Comparison of ENCODE assay signal across 9 cellular contexts in genomic region chr16:84649511-84649861, GRCh38. TPM values are rescaled to one million over a fixed set of nuclear protein-coding genes. Genes with fewer than 3 reads are reported as not detected.
DNase-seq lines count a peak whose midpoint lies in the region; ATAC-seq, FAIRE-seq and TF ChIP-seq lines count a peak whose summit lies in the region.
"Had no signal": no experiment of that assay in that cellular context is flagged by ENCODE, and none has a peak within 500 bp of the region (broad histone marks: within the 10 kb centered on the region; RNA-seq: fewer than 3 reads in every experiment).

No MANE protein-coding gene starts in this region.

- H3K9me1 ChIP-seq in keratinocyte (ENCODE audit: control insufficient read depth, extremely low read depth, insufficient read depth, low read length): peaks cover 4% of the 10 kb centered on the region

- H4K20me1 ChIP-seq in keratinocyte (ENCODE audit: control insufficient read depth, extremely low read depth, insufficient read depth, low read length): no peaks in the 10 kb centered on the region

- H3K4me1 ChIP-seq in adipocyte (ENCODE audit: control insufficient read depth, insufficient read depth, low read length) (peaks cover 35% of the 10 kb centered on the region), keratinocyte (ENCODE audit: control insufficient read depth, extremely low read depth, insufficient read depth, low read length) (peaks cover 24% of the 10 kb centered on the region)

- no peak for ATAC-seq in stimulated activated memory B cell treated with anti-CD40 and anti-IgM and Interleukin-4, amounts not matched to agents 10 μg/mL and 1 μg/mL and 100 μg/mL, for 72 hours

- H3K4me3 Mint-ChIP-seq in HFFc6: peak overlapping the region; percentile 84
- peak overlapping the region; percentile 81 for H3K4me3 Mint-ChIP-seq in stimulated activated memory B cell treated with anti-CD40 and anti-IgM and Interleukin-4, amounts not matched to agents 10 μg/mL and 1 μg/mL and 100 μg/mL, for 72 hours

- TF ChIP-seq CTCF in HFFc6 (IDR thresholded peaks at IDR 0.05) (no peak), keratinocyte (optimal IDR thresholded peaks at IDR 0.05 in 1 of 3, IDR thresholded peaks at IDR 0.05 in 1 of 3, conservative IDR thresholded peaks at IDR 0.05 in 1 of 3; ENCODE audit: extremely low read depth in 1 of 3, insufficient read depth in 2 of 3, low read length in 3 of 3) (no peak)

- H3K9me3 Mint-ChIP-seq in HFFc6: no peaks in the 10 kb centered on the region
- no peaks in the 10 kb centered on the region for H3K9me3 Mint-ChIP-seq in stimulated activated memory B cell treated with anti-CD40 and anti-IgM and Interleukin-4, amounts not matched to agents 10 μg/mL and 1 μg/mL and 100 μg/mL, for 72 hours

- dilution Hi-C loops in keratinocyte (cut with MboI; ENCODE audit: extremely low pct_ligation_motif_present, low sequenced_read_pairs): no loop called here

- peak overlapping the region; percentile 67 for H3K27ac ChIP-seq in keratinocyte (ENCODE audit: control insufficient read depth, insufficient read depth, low read length)

- FAIRE-seq in keratinocyte (lab: Jason Lieb, UNC): no peak
- FAIRE-seq: RCC 7860 had no signal

- H2AFZ ChIP-seq in keratinocyte (ENCODE audit: control insufficient read depth, low read length): no peak overlapping the region

- H3K4me3 ChIP-seq in adipocyte (ENCODE audit: low read length): peak overlapping the region; percentile 88
- peak overlapping the region; percentile 82 to 85 (median 84) for H3K4me3 ChIP-seq in keratinocyte (ENCODE audit: control insufficient read depth in 2 of 3, extremely low read depth in 1 of 3, insufficient read depth in 2 of 3, low read depth in 1 of 3, low read length in 3 of 3)

- H3K27me3 ChIP-seq in adipocyte (replicated peaks; ENCODE audit: control insufficient read depth, insufficient read depth, low read length) (no peaks in the 10 kb centered on the region), keratinocyte (ENCODE audit: control insufficient read depth, extremely low read depth, insufficient read depth, low read length) (no peaks in the 10 kb centered on the region)

- H3K9me3 ChIP-seq in adipocyte (ENCODE audit: control insufficient read depth, low read length) (no peaks in the 10 kb centered on the region), keratinocyte (ENCODE audit: control insufficient read depth, low read depth, low read length) (no peaks in the 10 kb centered on the region)

- H3K4me1 Mint-ChIP-seq in HFFc6 (ENCODE audit: low read depth): peaks cover 40% of the 10 kb centered on the region
- H3K4me1 Mint-ChIP-seq in stimulated activated memory B cell treated with anti-CD40 and anti-IgM and Interleukin-4, amounts not matched to agents 10 μg/mL and 1 μg/mL and 100 μg/mL, for 72 hours: peaks cover 38% of the 10 kb centered on the region

- DNase-seq in HFFc6: no peak
- no peak for DNase-seq in adipocyte (ENCODE audit: low read depth)
- no peak for DNase-seq in keratinocyte (ENCODE audit: low read depth, low spot score)
- DNase-seq in hypothalamus (lab: John Stamatoyannopoulos, UW): no peak
- no peak for DNase-seq in NCI-H524 (lab: John Stamatoyannopoulos, UW)
- DNase-seq in activated CD8-positive, alpha-beta memory T cell treated with anti-CD3 and anti-CD28 coated beads, Interleukin-2, amount 50 U/mL, for 48 hours: no peak
- DNase-seq in DMS79 (lab: John Stamatoyannopoulos, UW): no peak

- peak overlapping the region; percentile 60 for H3K27ac Mint-ChIP-seq in HFFc6
- H3K27ac Mint-ChIP-seq in stimulated activated memory B cell treated with anti-CD40 and anti-IgM and Interleukin-4, amounts not matched to agents 10 μg/mL and 1 μg/mL and 100 μg/mL, for 72 hours: peak overlapping the region; percentile 84

- H3K27me3 Mint-ChIP-seq in HFFc6 (ENCODE audit: insufficient read depth): peaks cover 2% of the 10 kb centered on the region; the same call in 1 of the 2 replicates
- H3K27me3 Mint-ChIP-seq in stimulated activated memory B cell treated with anti-CD40 and anti-IgM and Interleukin-4, amounts not matched to agents 10 μg/mL and 1 μg/mL and 100 μg/mL, for 72 hours: no peaks in the 10 kb centered on the region

- peak overlapping the region; percentile 88 for H3K9ac ChIP-seq in adipocyte (ENCODE audit: low read length)
- H3K9ac ChIP-seq in keratinocyte (ENCODE audit: control insufficient read depth, extremely low read depth, insufficient read depth, low read length): peak overlapping the region; percentile 85

- H3K36me3 Mint-ChIP-seq in HFFc6 (ENCODE audit: low read depth): peaks cover 17% of the 10 kb centered on the region
- H3K36me3 Mint-ChIP-seq in stimulated activated memory B cell treated with anti-CD40 and anti-IgM and Interleukin-4, amounts not matched to agents 10 μg/mL and 1 μg/mL and 100 μg/mL, for 72 hours: peaks cover 30% of the 10 kb centered on the region

- H3K4me2 ChIP-seq in keratinocyte (ENCODE audit: control insufficient read depth, extremely low read depth, insufficient read depth, low read depth, low read length): peak overlapping the region; percentile 92

- peaks cover 27% of the 10 kb centered on the region for H3K36me3 ChIP-seq in adipocyte (ENCODE audit: control insufficient read depth, insufficient read depth, low read length, severe bottlenecking)
- H3K36me3 ChIP-seq in keratinocyte (ENCODE audit: control insufficient read depth in 2 of 2, extremely low read depth in 1 of 2, insufficient read depth in 2 of 2, low read length in 2 of 2): peaks cover 14 to 16% of the 10 kb centered on the region in 2 experiments

- peaks cover 37% of the 10 kb centered on the region for H3K79me2 ChIP-seq in keratinocyte (ENCODE audit: control insufficient read depth, insufficient read depth, low read length)

RNA-seq across cellular contexts. Expression of gene KLHL36, which starts 1.2 kb away (rescaled TPM):
- 10 to 100 TPM; 37.6 to 58.3 (median 40.7) TPM for total RNA-seq in HFFc6 (2021; fragmentation: NEBNext Ultra II Directional; extraction: Animal tissue kit (Norgen Biotek cat#: 25700))
- 27.5 to 36.8 TPM (median 35.6 TPM) in 3 replicates for polyA plus RNA-seq in keratinocyte
- polyA plus RNA-seq in keratinocyte (2011; ENCODE audit: low read depth): 16.3 TPM
- 21.7 and 34.5 TPM in 2 replicates for polyA plus RNA-seq in keratinocyte (2011; cell fraction: cytosol; rRNA removed)
- polyA plus RNA-seq in keratinocyte (2011; cell fraction: nucleus; rRNA removed): 69.7 and 73.8 TPM in 2 replicates
- polyA plus RNA-seq in keratinocyte (2012; ENCODE audit: low replicate concordance): 25.8 and 35.8 TPM in 2 replicates
- 43.4 to 52.8 TPM (median 49.9 TPM) in 3 replicates for polyA minus RNA-seq in keratinocyte
- 85.8 TPM for polyA minus RNA-seq in keratinocyte (2011; cell fraction: cytosol; rRNA and poly(A)+ RNA removed)
- polyA minus RNA-seq in keratinocyte (2011; cell fraction: nucleus; rRNA and poly(A)+ RNA removed): 72.9 and 83.9 TPM in 2 replicates

RNA-seq across cellular contexts. Expression of gene COTL1, which starts 31.6 kb away (rescaled TPM):
- total RNA-seq in HFFc6 (2021; fragmentation: NEBNext Ultra II Directional; extraction: Animal tissue kit (Norgen Biotek cat#: 25700)): 100 to 1,000 TPM; 580 to 681 (median 632) TPM
- 60.2 to 197 TPM (median 116 TPM) in 3 replicates for polyA plus RNA-seq in keratinocyte
- polyA plus RNA-seq in keratinocyte (2011; ENCODE audit: low read depth): 24.3 TPM
- polyA plus RNA-seq in keratinocyte (2011; cell fraction: cytosol; rRNA removed): 135 and 202 TPM in 2 replicates
- 40.2 and 49.9 TPM in 2 replicates for polyA plus RNA-seq in keratinocyte (2011; cell fraction: nucleus; rRNA removed)
- 47.5 and 313 TPM in 2 replicates for polyA plus RNA-seq in keratinocyte (2012; ENCODE audit: low replicate concordance)
- polyA minus RNA-seq in keratinocyte: 66.0 to 188 TPM (median 80.8 TPM) in 3 replicates
- polyA minus RNA-seq in keratinocyte (2011; cell fraction: cytosol; rRNA and poly(A)+ RNA removed): 85.4 TPM
- 16.2 and 21.6 TPM in 2 replicates for polyA minus RNA-seq in keratinocyte (2011; cell fraction: nucleus; rRNA and poly(A)+ RNA removed)

RNA-seq across cellular contexts. Expression of gene USP10, which starts 50.3 kb away (rescaled TPM):
- 100 to 1,000 TPM in 2 of 6 experiments, 10 to 100 TPM in 4; 83.2 to 106 (median 92.3) TPM for total RNA-seq in HFFc6 (2021; fragmentation: NEBNext Ultra II Directional; extraction: Animal tissue kit (Norgen Biotek cat#: 25700))
- 75.4 to 92.0 TPM (median 79.3 TPM) in 3 replicates for polyA plus RNA-seq in keratinocyte
- 39.3 TPM for polyA plus RNA-seq in keratinocyte (2011; ENCODE audit: low read depth)
- polyA plus RNA-seq in keratinocyte (2011; cell fraction: cytosol; rRNA removed): 58.0 and 63.5 TPM in 2 replicates
- polyA plus RNA-seq in keratinocyte (2011; cell fraction: nucleus; rRNA removed): 76.7 and 89.7 TPM in 2 replicates
- 47.6 and 78.5 TPM in 2 replicates for polyA plus RNA-seq in keratinocyte (2012; ENCODE audit: low replicate concordance)
- 213 to 474 TPM (median 267 TPM) in 3 replicates for polyA minus RNA-seq in keratinocyte
- 76.7 TPM for polyA minus RNA-seq in keratinocyte (2011; cell fraction: cytosol; rRNA and poly(A)+ RNA removed)
- 61.2 and 107 TPM in 2 replicates for polyA minus RNA-seq in keratinocyte (2011; cell fraction: nucleus; rRNA and poly(A)+ RNA removed)
